ENCODE assay signal across 17 cellular contexts in genomic region chr10:49254556-49255318, GRCh38. TPM values are rescaled to one million over a fixed set of nuclear protein-coding genes. Genes with fewer than 3 reads are reported as not detected.
DNase-seq lines count a peak whose midpoint lies in the region; ATAC-seq and TF ChIP-seq lines count a peak whose summit lies in the region.
"Had no signal": no experiment of that assay in that cellular context is flagged by ENCODE, and none has a peak within 500 bp of the region (broad histone marks: within the 10 kb centered on the region; RNA-seq: fewer than 3 reads in every experiment).

No MANE protein-coding gene starts in this region.

- no peaks in the 10 kb centered on the region for H3K36me3 ChIP-seq in Panc1 (ENCODE audit: control insufficient read depth, insufficient read depth, low read length)
- no peaks in the 10 kb centered on the region for H3K36me3 ChIP-seq in psoas muscle (ENCODE audit: insufficient read depth in 1 of 2, low read depth in 1 of 2)
- H3K36me3 ChIP-seq: left ventricle myocardium inferior, MG63, spleen, vagina had no signal

- 60 to 73% (median 65%) methylated on average over 13 to 14 of the region's 14 CpGs for WGBS in psoas muscle, 3 donors

- peaks cover 2% of the 10 kb centered on the region for H3K9me3 Mint-ChIP-seq in activated CD4-positive, alpha-beta T cell treated with anti-CD3 and anti-CD28 coated beads for 36 hours (ENCODE audit: low read depth)

- H3K4me3 Mint-ChIP-seq in activated CD4-positive, alpha-beta T cell treated with anti-CD3 and anti-CD28 coated beads for 36 hours, result no peak overlapping the region

- ATAC-seq in activated CD4-positive, alpha-beta T cell treated with anti-CD3 and anti-CD28 coated beads for 36 hours, result no peak
- ATAC-seq in Panc1 (peak; percentile 30; the same call in 1 of the 2 replicates), psoas muscle (no peak), HG02938 (IDR thresholded peaks at IDR 0.05; ENCODE audit: unreplicated experiment) (no peak)

- H3K27me3 ChIP-seq in Panc1 (ENCODE audit: control insufficient read depth, insufficient read depth, low read length) (no peaks in the 10 kb centered on the region), psoas muscle (ENCODE audit: insufficient read depth in 3 of 3, low read length in 2 of 3) (no peaks in the 10 kb centered on the region)
- H3K27me3 ChIP-seq: MG63, vagina had no signal

- no peaks in the 10 kb centered on the region; the same call in 1 of the 2 replicates for H3K9me3 ChIP-seq in Panc1 (ENCODE audit: control insufficient read depth, insufficient read depth, low read depth, low read length)
- H3K9me3 ChIP-seq in psoas muscle, result no peaks in the 10 kb centered on the region
- H3K9me3 ChIP-seq: A549, spleen, vagina had no signal

- intact Hi-C loops in activated CD4-positive, alpha-beta T cell treated with anti-CD3 and anti-CD28 coated beads for 36 hours (cut with DNase I, micrococcal nuclease), result no loop called here
- intact Hi-C loops in Panc1 (cut with micrococcal nuclease; ENCODE audit: unreplicated experiment) (no loop called here), psoas muscle (cut with DNase I) (no loop called here)

- H3K4me3 ChIP-seq in Panc1 (ENCODE audit: low read depth in 2 of 2, low read length in 2 of 2) (no peak overlapping the region), psoas muscle (no peak overlapping the region)
- H3K4me3 ChIP-seq: A549, left ventricle myocardium inferior, MG63, spleen, vagina had no signal

- H3K4me1 ChIP-seq in Panc1 (ENCODE audit: control insufficient read depth, insufficient read depth, low read length) (no peaks in the 10 kb centered on the region), psoas muscle (no peaks in the 10 kb centered on the region)
- H3K4me1 ChIP-seq: A549, vagina had no signal

- H3K27me3 Mint-ChIP-seq in activated CD4-positive, alpha-beta T cell treated with anti-CD3 and anti-CD28 coated beads for 36 hours, result peaks cover 2% of the 10 kb centered on the region

- H3K36me3 Mint-ChIP-seq in activated CD4-positive, alpha-beta T cell treated with anti-CD3 and anti-CD28 coated beads for 36 hours (ENCODE audit: low read depth), result no peaks in the 10 kb centered on the region

- H3K27ac ChIP-seq in Panc1 (ENCODE audit: low read length), result no peak overlapping the region
- no peak overlapping the region for H3K27ac ChIP-seq in psoas muscle
- H3K27ac ChIP-seq: A549, left ventricle myocardium inferior, spleen, vagina had no signal

- TF ChIP-seq CTCF in Panc1 (IDR thresholded peaks at IDR 0.05), result no peak
- no peak for TF ChIP-seq CTCF in psoas muscle (IDR thresholded peaks at IDR 0.05)

- CTCF ChIA-PET in activated CD4-positive, alpha-beta T cell treated with anti-CD3 and anti-CD28 coated beads for 36 hours (lab: Charles Lee), result no interaction called here
- CTCF ChIA-PET in Panc1 (lab: Charles Lee), result no interaction called here

- POLR2A ChIA-PET in activated CD4-positive, alpha-beta T cell treated with anti-CD3 and anti-CD28 coated beads for 36 hours (lab: Charles Lee), result no interaction called here
- POLR2A ChIA-PET in Panc1 (lab: Charles Lee), result no interaction called here

- no peaks in the 10 kb centered on the region for H3K4me1 Mint-ChIP-seq in activated CD4-positive, alpha-beta T cell treated with anti-CD3 and anti-CD28 coated beads for 36 hours

- DNase-seq in activated CD4-positive, alpha-beta T cell treated with anti-CD3 and anti-CD28 coated beads, Interleukin-2, amount 50 U/mL, for 4 hours, result peak; percentile 4 to 14
- DNase-seq in activated CD4-positive, alpha-beta T cell treated with anti-CD3 and anti-CD28 coated beads for 36 hours, result no peak
- DNase-seq in Panc1 (ENCODE audit: low read depth, low spot score) (no peak), ecto neural progenitor cell (ENCODE audit: low spot score) (peak; percentile 48), psoas muscle (no peak)
- peak; percentile 11 to 42 for DNase-seq in stimulated activated CD8-positive, alpha-beta memory T cell treated with anti-CD3 and anti-CD28 coated beads, Interleukin-15, amount 100 ng/mL, for 4 hours (ENCODE audit: low read depth in 2 of 2)
- no peak for DNase-seq in stimulated activated CD4-positive, alpha-beta T cell treated with anti-CD3 and anti-CD28 coated beads, Interleukin-1b, Interleukin-23, amount 100 ng/mL, for 48 hours
- DNase-seq: DMS 273 treated with DMSO at 0.1 percent for 48 hours, left ventricle myocardium inferior, MG63, occipital lobe, OCI-M1, spleen had no signal

- H3K27ac Mint-ChIP-seq in activated CD4-positive, alpha-beta T cell treated with anti-CD3 and anti-CD28 coated beads for 36 hours, result no peak overlapping the region

- in situ Hi-C loops in Panc1 (cut with HindIII; ENCODE audit: low pct_unique_long_range_greater_than_20kb, low sequenced_read_pairs), result no loop called here

- BruUV-seq in Panc1 (replicated peaks; lab: Mats Ljungman, UMichigan), result no TSS peak

RNA-seq across cellular contexts. Expression of gene C10orf71, which starts 44.2 kb away (rescaled TPM):
- total RNA-seq in activated CD4-positive, alpha-beta T cell treated with anti-CD3 and anti-CD28 coated beads for 36 hours, result not detected
- total RNA-seq in Panc1 (2021; ENCODE audit: unreplicated experiment) (not detected), psoas muscle (100 to 1,000 TPM in 3 of 4 donors, 10 to 100 TPM in 1; 83.8 to 356 (median 128) TPM)
- not detected for polyA plus RNA-seq in Panc1 (2012; ENCODE audit: insufficient read length)
- polyA plus RNA-seq in psoas muscle, result 10 to 100 TPM in 2 of 3 donors, 1 to 10 TPM in 1; 4.2 to 30.9 (median 24.7) TPM
- total RNA-seq: activated CD8-positive, alpha-beta memory T cell treated with anti-CD3 and anti-CD28 coated beads for 36 hours; occipital lobe; spleen; vagina had no signal
- polyA plus RNA-seq: A549, spleen had no signal

Comparison
In these comparisons a context has a peak if more than half of its experiments do, and no peak if none do; other contexts are left out.
1. DNase-seq: peak in activated CD4-positive, alpha-beta T cell treated with anti-CD3 and anti-CD28 coated beads, Interleukin-2, amount 50 U/mL, for 4 hours (2 of 2), ecto neural progenitor cell (single experiment) and stimulated activated CD8-positive, alpha-beta memory T cell treated with anti-CD3 and anti-CD28 coated beads, Interleukin-15, amount 100 ng/mL, for 4 hours (2 of 2); none in activated CD4-positive, alpha-beta T cell treated with anti-CD3 and anti-CD28 coated beads for 36 hours (single experiment), Panc1 (single experiment), psoas muscle (0 of 2) and stimulated activated CD4-positive, alpha-beta T cell treated with anti-CD3 and anti-CD28 coated beads, Interleukin-1b, Interleukin-23, amount 100 ng/mL, for 48 hours (single experiment).
2. RNA of gene C10orf71, which starts 44.2 kb away (total RNA-seq): 83.8 to 356 TPM in psoas muscle; not detected in activated CD4-positive, alpha-beta T cell treated with anti-CD3 and anti-CD28 coated beads for 36 hours and not detected in Panc1 (single experiment); every median in the first group is over 10 times any median in the second.